Comparison of ENCODE assay signal across 13 cellular contexts in genomic region chr2:2320486-2321249, GRCh38. TPM values are rescaled to one million over a fixed set of nuclear protein-coding genes. Genes with fewer than 3 reads are reported as not detected.
"Had no signal": no experiment of that assay in that cellular context is flagged by ENCODE, and none has a peak within 500 bp of the region (broad histone marks: within the 10 kb centered on the region; RNA-seq: fewer than 3 reads in every experiment).

No MANE protein-coding gene starts in this region.

- DNase-seq: activated CD4-positive, CD25-positive, alpha-beta regulatory T cell; amniotic stem cell; brain microvascular endothelial cell; heart left ventricle; naive B cell; retina; stimulated activated CD4-positive, alpha-beta T cell treated with anti-CD3 and anti-CD28 coated beads, Interleukin-15, amount 100 ng/mL, for 24 hours; stimulated activated CD4-positive, alpha-beta T cell treated with anti-CD3 and anti-CD28 coated beads, Interleukin-4, amount 100 ng/mL, for 24 hours; stimulated activated naive CD8-positive, alpha-beta T cell treated with anti-CD3 and anti-CD28 coated beads, Interleukin-15, amount 100 ng/mL, for 72 hours had no signal

- ATAC-seq: heart left ventricle; stimulated activated naive CD8-positive, alpha-beta T cell treated with anti-CD3 and anti-CD28 coated beads, Interleukin-15, amount 100 ng/mL, for 72 hours had no signal

- H3K4me3 Mint-ChIP-seq: activated naive CD4-positive, alpha-beta T cell treated with anti-CD3 and anti-CD28 coated beads, Interleukin-2, amount 50 U/mL, for 24 hours; naive B cell; stimulated activated naive CD8-positive, alpha-beta T cell treated with anti-CD3 and anti-CD28 coated beads, Interleukin-15, amount 100 ng/mL, for 72 hours had no signal

- H3K9me3 Mint-ChIP-seq: activated naive CD4-positive, alpha-beta T cell treated with anti-CD3 and anti-CD28 coated beads, Interleukin-2, amount 50 U/mL, for 24 hours; activated T-helper 2 cell treated with anti-CD3 and anti-CD28 coated beads, Interferon-gamma antibody, Interleukin-2, Interleukin-4, amounts not matched to agents 10 μg/mL and 5 μg/mL and 100 μg/mL, durations not matched to agents 14 hours and 24 hours and 36 hours; stimulated activated naive CD8-positive, alpha-beta T cell treated with anti-CD3 and anti-CD28 coated beads, Interleukin-15, amount 100 ng/mL, for 72 hours had no signal

- H3K27ac Mint-ChIP-seq: activated naive CD4-positive, alpha-beta T cell treated with anti-CD3 and anti-CD28 coated beads, Interleukin-2, amount 50 U/mL, for 24 hours; activated T-helper 2 cell treated with anti-CD3 and anti-CD28 coated beads, Interferon-gamma antibody, Interleukin-2, Interleukin-4, amounts not matched to agents 10 μg/mL and 5 μg/mL and 100 μg/mL, durations not matched to agents 14 hours and 24 hours and 36 hours; naive B cell; stimulated activated naive CD8-positive, alpha-beta T cell treated with anti-CD3 and anti-CD28 coated beads, Interleukin-15, amount 100 ng/mL, for 72 hours had no signal

- H3K4me3 ChIP-seq: heart left ventricle had no signal

- H3K4me1 Mint-ChIP-seq: activated naive CD4-positive, alpha-beta T cell treated with anti-CD3 and anti-CD28 coated beads, Interleukin-2, amount 50 U/mL, for 24 hours; naive B cell; stimulated activated naive CD8-positive, alpha-beta T cell treated with anti-CD3 and anti-CD28 coated beads, Interleukin-15, amount 100 ng/mL, for 72 hours had no signal

- H3K36me3 Mint-ChIP-seq: activated naive CD4-positive, alpha-beta T cell treated with anti-CD3 and anti-CD28 coated beads, Interleukin-2, amount 50 U/mL, for 24 hours; naive B cell had no signal

RNA-seq across cellular contexts. Expression of gene MYT1L, which starts 10.4 kb away (rescaled TPM):
- total RNA-seq: lung microvascular endothelial cell had no signal
- polyA plus RNA-seq: fibroblast of lung, heart left ventricle had no signal
